ENCODE assay signal across 10 cellular contexts in the genomic region with DNA sequence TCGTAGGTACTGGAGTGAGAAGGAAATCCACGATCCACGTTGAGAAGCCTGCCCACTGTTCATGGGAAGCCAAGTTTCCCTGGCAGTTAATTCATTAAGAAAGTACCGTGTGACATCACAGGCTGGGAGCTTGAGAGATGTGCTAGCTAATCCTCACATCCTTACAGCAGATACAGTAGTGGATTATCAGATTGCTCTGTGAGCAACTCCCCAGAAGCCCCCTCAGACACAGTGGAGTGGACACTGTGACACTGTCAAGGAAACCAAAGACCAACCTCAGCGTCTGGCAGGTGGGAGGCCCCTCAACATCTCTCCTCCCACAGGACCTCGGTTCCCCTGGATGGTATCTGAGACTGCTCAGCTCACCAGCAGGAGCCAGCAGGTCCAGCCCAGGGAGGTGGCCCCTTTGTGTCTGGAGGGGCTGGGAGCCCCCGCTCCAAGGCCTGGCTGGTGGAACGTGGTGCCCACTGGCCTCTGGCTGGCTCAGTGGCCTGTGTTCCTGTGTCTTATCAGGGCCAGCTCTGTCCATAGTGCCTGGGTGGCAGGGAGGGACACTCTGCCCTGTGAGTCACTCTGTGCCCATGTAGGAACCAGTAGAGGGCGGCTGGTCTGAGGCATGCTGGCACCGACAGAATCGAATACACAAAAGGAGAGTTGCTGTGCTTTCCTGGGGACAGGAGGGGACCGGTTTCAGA. TPM values are rescaled to one million over a fixed set of nuclear protein-coding genes. Genes with fewer than 3 reads are reported as not detected.
DNase-seq lines count a peak whose midpoint lies in the region; ATAC-seq, FAIRE-seq and TF ChIP-seq lines count a peak whose summit lies in the region.
"Had no signal": no experiment of that assay in that cellular context is flagged by ENCODE, and none has a peak within 500 bp of the region (broad histone marks: within the 10 kb centered on the region; RNA-seq: fewer than 3 reads in every experiment).

No MANE protein-coding gene starts in this region.

- peak; percentile 9 for TF ChIP-seq CTCF in bronchial epithelial cell (IDR thresholded peaks at IDR 0.05; ENCODE audit: insufficient read depth, low read length, severe bottlenecking)
- no peak for TF ChIP-seq CTCF in GM20000 (IDR thresholded peaks at IDR 0.05; ENCODE audit: extremely low read depth, missing control alignments)

- H4K20me1 ChIP-seq in Karpas-422 (ENCODE audit: insufficient read depth, low read depth, low read length), result peaks cover 81% of the 10 kb centered on the region

- no peak overlapping the region for H3K9ac ChIP-seq in Karpas-422 (ENCODE audit: low read length)

- H3K36me3 ChIP-seq in Karpas-422 (ENCODE audit: insufficient read depth, low read length) (peaks cover 76% of the 10 kb centered on the region), bronchial epithelial cell (ENCODE audit: control insufficient read depth, insufficient read depth, low read length) (peaks cover 29% of the 10 kb centered on the region)
- no peaks in the 10 kb centered on the region for H3K36me3 ChIP-seq in effector memory CD4-positive, alpha-beta T cell (ENCODE audit: control insufficient read depth, insufficient read depth, low read length)

- no peak overlapping the region for H3K4me2 ChIP-seq in Karpas-422 (ENCODE audit: low read depth, low read length, poor library complexity, severe bottlenecking)

- H3K79me2 ChIP-seq in Karpas-422 (ENCODE audit: low read length), result peaks cover 98% of the 10 kb centered on the region

- DNase-seq in Karpas-422, result no peak
- no peak for DNase-seq in bronchial epithelial cell (ENCODE audit: low read depth)
- peak; percentile 64 for DNase-seq in left lobe of liver (ENCODE audit: low spot score)
- peak; percentile 23 for DNase-seq in stimulated activated CD8-positive, alpha-beta memory T cell treated with anti-CD3 and anti-CD28 coated beads, Interleukin-4, amount 100 ng/mL, for 48 hours
- no peak for DNase-seq in NCI-H345 treated with DMSO at 0.1 percent for 48 hours (lab: John Stamatoyannopoulos, UW; ENCODE audit: unreplicated experiment)
- DNase-seq in GM20000 (ENCODE audit: low spot score), result no peak
- DNase-seq in effector memory CD4-positive, alpha-beta T cell, result no peak
- DNase-seq: activated CD4-positive, alpha-beta T cell treated with anti-CD3 and anti-CD28 coated beads, Interleukin-2, amount 50 U/mL, for 48 hours; NCI-H69 had no signal

- peak; percentile 90 for ATAC-seq in left lobe of liver
- no peak for ATAC-seq in HG03565 (IDR thresholded peaks at IDR 0.05; ENCODE audit: unreplicated experiment)

- FAIRE-seq in bronchial epithelial cell (lab: Jason Lieb, UNC), result no peak

- H2AFZ ChIP-seq in Karpas-422 (ENCODE audit: low read length), result no peak overlapping the region

- no peaks in the 10 kb centered on the region for H3K9me2 ChIP-seq in Karpas-422 (replicated peaks; ENCODE audit: insufficient read depth, low read length)

- H3K9me3 ChIP-seq in Karpas-422 (ENCODE audit: low read length), result no peaks in the 10 kb centered on the region
- no peaks in the 10 kb centered on the region for H3K9me3 ChIP-seq in effector memory CD4-positive, alpha-beta T cell (ENCODE audit: control insufficient read depth, low read length)

- H3K27ac ChIP-seq in Karpas-422 (ENCODE audit: low read length), result 0 out of 2 replicates have a peak overlapping the region, but pooled peaks have one; percentile 9
- H3K27ac ChIP-seq in effector memory CD4-positive, alpha-beta T cell (ENCODE audit: insufficient read depth, low read length, poor library complexity, severe bottlenecking), result no peak overlapping the region

- H3K4me1 ChIP-seq in Karpas-422 (ENCODE audit: low read length), result peaks cover 43% of the 10 kb centered on the region
- H3K4me1 ChIP-seq in effector memory CD4-positive, alpha-beta T cell (ENCODE audit: control insufficient read depth, insufficient read depth, low read length, poor library complexity, severe bottlenecking), result peaks cover 2% of the 10 kb centered on the region

- no peak overlapping the region for H3K4me3 ChIP-seq in Karpas-422 (ENCODE audit: low read length)
- no peak overlapping the region for H3K4me3 ChIP-seq in bronchial epithelial cell (ENCODE audit: low read depth, low read length)
- H3K4me3 ChIP-seq in effector memory CD4-positive, alpha-beta T cell (ENCODE audit: insufficient read depth, low read depth, low read length, poor library complexity, severe bottlenecking), result no peak overlapping the region

- no peaks in the 10 kb centered on the region for H3K27me3 ChIP-seq in Karpas-422 (ENCODE audit: low read length)
- no peaks in the 10 kb centered on the region for H3K27me3 ChIP-seq in bronchial epithelial cell (ENCODE audit: control insufficient read depth, insufficient read depth, low read length)
- no peaks in the 10 kb centered on the region for H3K27me3 ChIP-seq in effector memory CD4-positive, alpha-beta T cell (replicated peaks; ENCODE audit: control insufficient read depth, insufficient read depth, low read length, poor library complexity, severe bottlenecking)

RNA-seq across cellular contexts. Expression of gene PYGB, which starts 7.2 kb away (rescaled TPM):
- total RNA-seq in Karpas-422 (2014; rRNA removed; shearing (Covaris generic); ENCODE audit: low replicate concordance), result 188 and 302 TPM in 2 replicates
- total RNA-seq in bronchial epithelial cell (213 and 243 TPM in 2 replicates), left lobe of liver (10.3 TPM)

RNA-seq across cellular contexts. Expression of gene ENTPD6, which starts 59.6 kb away (rescaled TPM):
- total RNA-seq in Karpas-422 (2014; rRNA removed; shearing (Covaris generic); ENCODE audit: low replicate concordance), result 100 and 125 TPM in 2 replicates
- total RNA-seq in bronchial epithelial cell (97.8 and 117 TPM in 2 replicates), left lobe of liver (33.4 TPM)

Comparison
In these comparisons a context has a peak if more than half of its experiments do, and no peak if none do; other contexts are left out.
1. DNase-seq: peak in left lobe of liver (single experiment) and stimulated activated CD8-positive, alpha-beta memory T cell treated with anti-CD3 and anti-CD28 coated beads, Interleukin-4, amount 100 ng/mL, for 48 hours (single experiment); none in Karpas-422 (single experiment), bronchial epithelial cell (single experiment), NCI-H345 treated with DMSO at 0.1 percent for 48 hours (single experiment), GM20000 (single experiment) and effector memory CD4-positive, alpha-beta T cell (0 of 3).
2. RNA of gene PYGB, which starts 7.2 kb away (total RNA-seq): 213 to 243 TPM in bronchial epithelial cell and 188 to 302 TPM in Karpas-422; 10.3 TPM in left lobe of liver (single experiment); every median in the first group is over 10 times any median in the second.